In the genomic region with DNA sequence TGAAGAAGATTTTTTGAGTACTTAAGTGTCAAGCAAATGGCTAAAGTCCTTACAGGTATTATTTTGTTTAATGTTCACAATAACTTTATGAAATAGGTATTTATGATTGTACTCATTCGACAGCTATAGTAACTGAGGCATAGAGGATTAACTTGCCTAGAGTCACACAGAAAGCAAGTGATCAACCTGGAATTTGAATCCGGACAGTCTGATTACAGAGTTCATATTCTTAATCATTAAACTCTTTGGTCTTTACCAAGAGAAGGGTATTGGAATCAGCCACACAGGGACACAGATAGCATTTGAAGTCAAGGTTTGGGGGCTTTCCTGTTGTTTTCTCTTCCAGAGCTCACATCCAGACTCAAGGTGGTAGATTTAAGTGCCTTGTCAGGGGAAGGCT, we compare ENCODE assay signal across 10 cellular contexts.
"Had no signal": no experiment of that assay in that cellular context is flagged by ENCODE, and none has a peak within 500 bp of the region (broad histone marks: within the 10 kb centered on the region; RNA-seq: fewer than 3 reads in every experiment).

No MANE protein-coding gene starts in this region.

- H3K27ac Mint-ChIP-seq: HFFc6 had no signal

- DNase-seq: GM23248, GOT3, H7, HFFc6, IMR-90, KG1 had no signal

- H3K4me1 ChIP-seq: HAP-1 had no signal

- H3K9me3 ChIP-seq: HAP-1 had no signal

- H3K36me3 ChIP-seq: HAP-1 had no signal

- H3K4me3 Mint-ChIP-seq: HFFc6 had no signal

- ATAC-seq: HCT116, K562 had no signal

- H3K4me3 ChIP-seq: GM23248, HAP-1, K562 had no signal

- H3K27ac ChIP-seq: GM23248, HL-60 had no signal

- H2AFZ ChIP-seq: GM23248 had no signal

- FAIRE-seq: K562 had no signal
